In genomic region chr9:133045132-133045531, GRCh38 we compare ENCODE assay signal across 24 cellular contexts. TPM values are rescaled to one million over a fixed set of nuclear protein-coding genes. Genes with fewer than 3 reads are reported as not detected.
"Had no signal": no experiment of that assay in that cellular context is flagged by ENCODE, and none has a peak within 500 bp of the region (broad histone marks: within the 10 kb centered on the region; RNA-seq: fewer than 3 reads in every experiment).

No MANE protein-coding gene starts in this region.

- H3K27ac Mint-ChIP-seq: mesothelial cell of epicardium, naive B cell had no signal

- H2AFZ ChIP-seq: hepatocyte had no signal

- H3K4me3 ChIP-seq: coronary artery, dorsolateral prefrontal cortex, esophagus muscularis mucosa, gastroesophageal sphincter, hepatocyte, left ventricle myocardium inferior, lower lobe of right lung, mucosa of descending colon had no signal

- H3K4me1 Mint-ChIP-seq: immature natural killer cell, mesothelial cell of epicardium had no signal

- FAIRE-seq: colon, endothelial cell of umbilical vein, frontal cortex, kidney had no signal

- H3K4me2 ChIP-seq: hepatocyte had no signal

- DNase-seq: dermis blood vessel endothelial cell; dorsolateral prefrontal cortex; effector CD4-positive, alpha-beta T cell; effector memory CD4-positive, alpha-beta T cell; foreskin keratinocyte; immature natural killer cell; islet precursor cell; kidney; kidney glomerular epithelial cell; left colon; left ventricle myocardium inferior; lower lobe of right lung; mesenchymal stem cell; naive B cell had no signal

- H3K9me3 ChIP-seq: esophagus muscularis mucosa, gastroesophageal sphincter, left ventricle myocardium inferior, lower lobe of right lung, mucosa of descending colon had no signal

- H3K4me1 ChIP-seq: esophagus muscularis mucosa, foreskin keratinocyte, gastroesophageal sphincter, left ventricle myocardium inferior, lower lobe of right lung had no signal

- H3K9me3 Mint-ChIP-seq: immature natural killer cell, mesothelial cell of epicardium, naive B cell had no signal

- H3K4me3 Mint-ChIP-seq: immature natural killer cell, mesothelial cell of epicardium had no signal

- H3K27ac ChIP-seq: coronary artery, esophagus muscularis mucosa, foreskin keratinocyte, gastroesophageal sphincter, hepatocyte, left ventricle myocardium inferior, lower lobe of right lung had no signal

- H3K27me3 Mint-ChIP-seq: naive B cell had no signal

- ATAC-seq: foreskin keratinocyte, gastroesophageal sphincter, left colon, left lobe of liver, mucosa of descending colon had no signal

- H3K27me3 ChIP-seq: dorsolateral prefrontal cortex, esophagus muscularis mucosa, foreskin keratinocyte, gastroesophageal sphincter, hepatocyte had no signal

RNA-seq across cellular contexts. Expression of gene CEL, which starts 16.6 kb away (rescaled TPM):
- polyA plus RNA-seq: immature natural killer cell had no signal
